In the genomic region with DNA sequence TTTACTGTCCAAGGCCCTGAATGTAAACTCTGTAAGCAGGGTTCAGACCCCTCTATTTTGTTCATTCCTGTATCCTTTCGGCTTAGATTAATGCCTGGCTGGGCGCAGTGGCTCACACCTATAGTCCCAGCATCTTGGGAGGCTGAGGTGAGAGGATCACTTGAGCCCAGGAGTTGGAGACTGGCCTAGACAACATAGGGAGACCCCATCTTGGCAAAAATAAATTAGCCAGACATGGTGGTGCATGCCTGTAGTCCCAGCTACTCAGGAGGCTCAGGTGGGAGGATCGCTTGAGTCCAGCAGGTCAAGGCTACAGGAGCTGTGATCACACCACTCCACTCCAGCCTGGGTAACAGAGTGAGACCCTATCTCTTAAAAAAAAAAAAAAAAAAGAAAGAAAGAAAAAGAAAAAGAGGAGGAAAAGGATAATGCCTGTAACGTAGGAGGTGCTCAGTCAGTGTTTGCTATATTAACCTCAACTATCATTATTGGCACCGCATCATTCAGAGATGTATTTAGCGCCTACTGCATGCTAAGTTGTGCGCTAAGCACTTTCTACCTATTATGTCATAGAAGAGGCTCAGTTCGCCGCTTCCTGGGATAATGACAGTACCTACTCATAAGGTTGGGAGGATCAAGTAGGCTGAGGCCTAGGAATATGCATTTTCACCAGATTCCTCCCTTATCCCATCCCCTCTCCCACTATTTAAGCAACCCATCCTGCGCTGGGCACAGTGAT, we compare ENCODE assay signal across 1 cellular context.
A peak's percentile ranks its signal among the peaks of the same experiment; 100 is the strongest.
TF ChIP-seq lines count a peak whose summit lies in the region.

No MANE protein-coding gene starts in this region.

TF ChIP-seq in H1, 55 proteins besides CTCF, POLR2A, EP300 and RAD21:
- no peak for TF ChIP-seq TEAD4 (IDR thresholded peaks at IDR 0.05; ENCODE audit: low read depth, low read length)
- TF ChIP-seq POLR2AphosphoS5 (IDR thresholded peaks at IDR 0.05; ENCODE audit: low read depth, low read length): 0 out of 2 replicates have a peak, but pooled peaks have one; percentile 3
